Comparison of ENCODE assay signal across 9 cellular contexts in genomic region chr19:55647732-55648656, GRCh38. TPM values are rescaled to one million over a fixed set of nuclear protein-coding genes. Genes with fewer than 3 reads are reported as not detected.
DNase-seq lines count a peak whose midpoint lies in the region; ATAC-seq and TF ChIP-seq lines count a peak whose summit lies in the region.
"Had no signal": no experiment of that assay in that cellular context is flagged by ENCODE, and none has a peak within 500 bp of the region (broad histone marks: within the 10 kb centered on the region; RNA-seq: fewer than 3 reads in every experiment).

TSS of gene CCDC106 (plus strand) at chr19:55648212. CDS start at chr19:55649047, 835 bp downstream.

- DNase-seq in CD14-positive monocyte (ENCODE audit: low spot score) (no peak), H7 (peak; percentile 94), NCI-H345 (lab: John Stamatoyannopoulos, UW) (peak; percentile 57), activated T-cell treated with anti-CD3 and anti-CD28 coated beads for 48 hours (ENCODE audit: low read depth) (peak; percentile 27), erythroblast (lab: John Stamatoyannopoulos, UW) (peak; percentile 58 to 68), mesothelial cell of epicardium (ENCODE audit: low spot score in 2 of 2, unreplicated experiment in 2 of 2) (peak; percentile 56 to 82), suprapubic skin (ENCODE audit: low spot score in 2 of 2) (peak in 1 of 2 donors; percentile 72)

- H3K27me3 ChIP-seq in H7 (ENCODE audit: control insufficient read depth, insufficient read depth, low read length), result no peaks in the 10 kb centered on the region
- H3K27me3 ChIP-seq in suprapubic skin, result no peaks in the 10 kb centered on the region

- H3K27ac Mint-ChIP-seq in CD14-positive monocyte (peak within 1 kb of the TSS in 3 of 7 donors; percentile 28 to 73 (median 54)), mesothelial cell of epicardium (peak within 1 kb of the TSS; percentile 95)

- peaks cover 10% of the 10 kb centered on the region for H3K36me3 ChIP-seq in H7 (replicated peaks; ENCODE audit: control insufficient read depth, insufficient read depth, low read length)
- H3K36me3 ChIP-seq in suprapubic skin, result peaks cover 13% of the 10 kb centered on the region

- H3K27me3 Mint-ChIP-seq in CD14-positive monocyte (ENCODE audit: low read depth in 3 of 3), result peaks cover 6 to 15% (median 12%) of the 10 kb centered on the region in 3 donors
- H3K27me3 Mint-ChIP-seq in mesothelial cell of epicardium (ENCODE audit: low read depth), result no peaks in the 10 kb centered on the region

- intact Hi-C loops in CD14-positive monocyte (cut with micrococcal nuclease), result no loop called here

- TF ChIP-seq POLR2A in erythroblast (IDR thresholded peaks at IDR 0.05; ENCODE audit: low read length), result no peak
- no peak for TF ChIP-seq POLR2A in suprapubic skin (IDR thresholded peaks at IDR 0.05)

- peaks cover 10 to 32% of the 10 kb centered on the region in 2 donors for H3K36me3 Mint-ChIP-seq in CD14-positive monocyte
- peaks cover 9% of the 10 kb centered on the region for H3K36me3 Mint-ChIP-seq in mesothelial cell of epicardium

- peak within 1 kb of the TSS; percentile 82 for H3K27ac ChIP-seq in suprapubic skin
- H3K27ac ChIP-seq: PC-9 had no signal

- ATAC-seq in HG03095 (IDR thresholded peaks at IDR 0.05; ENCODE audit: unreplicated experiment), result no peak

- TF ChIP-seq EP300 in suprapubic skin (IDR thresholded peaks at IDR 0.05), result no peak

- H3K4me1 Mint-ChIP-seq in CD14-positive monocyte (peaks cover 42% of the 10 kb centered on the region), mesothelial cell of epicardium (peaks cover 42% of the 10 kb centered on the region)

- H3K9me3 ChIP-seq in suprapubic skin, result no peaks in the 10 kb centered on the region

- H3K4me1 ChIP-seq in suprapubic skin, result peaks cover 49% of the 10 kb centered on the region

- no peak for TF ChIP-seq CTCF in CD14-positive monocyte (IDR thresholded peaks at IDR 0.05)
- no peak for TF ChIP-seq CTCF in mesothelial cell of epicardium (IDR thresholded peaks at IDR 0.05; ENCODE audit: unreplicated experiment)
- no peak for TF ChIP-seq CTCF in suprapubic skin (IDR thresholded peaks at IDR 0.05)

- H3K4me3 ChIP-seq in H7 (ENCODE audit: insufficient read depth, low read depth, low read length) (peak within 1 kb of the TSS; percentile 81), suprapubic skin (peak within 1 kb of the TSS; percentile 90)
- H3K4me3 ChIP-seq: PC-9 had no signal

- H3K4me3 Mint-ChIP-seq in CD14-positive monocyte (peak within 1 kb of the TSS; percentile 86 to 91), mesothelial cell of epicardium (peak within 1 kb of the TSS; percentile 88)

- H3K9me3 Mint-ChIP-seq in CD14-positive monocyte (peaks cover 0 to 5% (median 0%) of the 10 kb centered on the region in 7 donors), mesothelial cell of epicardium (no peaks in the 10 kb centered on the region)

- WGBS in suprapubic skin, result 1% methylated on average over 57 of the region's 89 CpGs

RNA-seq across cellular contexts. Expression of gene CCDC106, which starts in this region (rescaled TPM):
- 1 to 10 TPM in 1 of 2 donors, under 1 TPM in 1; 0.74 to 1.2 TPM for polyA plus RNA-seq in CD14-positive monocyte
- 13.2 and 14.4 TPM in 2 replicates for total RNA-seq in H7 (2014; rRNA removed; shearing (Covaris generic))
- total RNA-seq in mesothelial cell of epicardium, result 20.8 to 24.0 TPM (median 23.6 TPM) in 3 replicates
- total RNA-seq in suprapubic skin, result 10 to 100 TPM in 1 of 4 donors, 1 to 10 TPM in 3; 6.2 to 18.3 (median 8.5) TPM
